In genomic region chr11:64230209-64230984, GRCh38 we compare ENCODE assay signal across 7 cellular contexts.
A peak's percentile ranks its signal among the peaks of the same experiment; 100 is the strongest.
DNase-seq lines count a peak whose midpoint lies in the region; ATAC-seq and FAIRE-seq lines count a peak whose summit lies in the region.

Gene DNAJC4 (plus strand): TSS chr11:64230548. CDS start chr11:64230855, 307 bp downstream.

- H3K27ac Mint-ChIP-seq in central memory CD8-positive, alpha-beta T cell (ENCODE audit: low read depth): peak within 1 kb of the TSS; percentile 95

- H3K4me1 Mint-ChIP-seq in central memory CD8-positive, alpha-beta T cell: peaks cover 44% of the 10 kb centered on the region

- peak within 1 kb of the TSS; percentile 85 for H3K4me3 Mint-ChIP-seq in central memory CD8-positive, alpha-beta T cell

- peak; percentile 74 for DNase-seq in GM18507 (ENCODE audit: extremely low spot score, insufficient read length, low read depth)
- DNase-seq in NCI-H2227 treated with DMSO at 0.1 percent for 48 hours (lab: John Stamatoyannopoulos, UW): peak; percentile 87
- peak; percentile 87 for DNase-seq in activated CD4-positive, CD25-positive, alpha-beta regulatory T cell treated with anti-CD3 and anti-CD28 coated beads, Interleukin-2, amount 50 U/mL, for 72 hours
- DNase-seq in central memory CD8-positive, alpha-beta T cell (ENCODE audit: low spot score in 2 of 2): peak; percentile 80
- peak; percentile 97 for DNase-seq in islet precursor cell
- DNase-seq in stimulated activated CD4-positive, alpha-beta T cell treated with anti-CD3 and anti-CD28 coated beads, Interleukin-12 subunit alpha, Interleukin-12 subunit beta, amount 100 ng/mL, for 24 hours (ENCODE audit: low read depth in 2 of 2): peak; percentile 75 to 88

- peaks cover 6% of the 10 kb centered on the region for H3K36me3 Mint-ChIP-seq in central memory CD8-positive, alpha-beta T cell (ENCODE audit: insufficient read depth)

- ATAC-seq in HG03095 (IDR thresholded peaks at IDR 0.05; ENCODE audit: unreplicated experiment): peak; percentile 38
- ATAC-seq in central memory CD8-positive, alpha-beta T cell (replicated peaks; ENCODE audit: extremely low read depth, poor library complexity, severe bottlenecking): peak; percentile 47

- no peaks in the 10 kb centered on the region for H3K27me3 Mint-ChIP-seq in central memory CD8-positive, alpha-beta T cell

- FAIRE-seq in GM18507 (lab: Jason Lieb, UNC): peak; percentile 79

- no peaks in the 10 kb centered on the region for H3K9me3 Mint-ChIP-seq in central memory CD8-positive, alpha-beta T cell

Comparison
In these comparisons a context has a peak if more than half of its experiments do, and no peak if none do; other contexts are left out.
1. Peak in every context shown above with its lines: DNase-seq and ATAC-seq.